ENCODE assay signal across 8 cellular contexts in genomic region chr16:56424791-56425438, GRCh38.
DNase-seq lines count a peak whose midpoint lies in the region; ATAC-seq and TF ChIP-seq lines count a peak whose summit lies in the region.

No MANE protein-coding gene starts in this region.

- peak; percentile 33 for DNase-seq in T-helper 9 cell
- DNase-seq in cardiac fibroblast (ENCODE audit: low read depth in 2 of 2), result peak in 1 of 2 donors; percentile 15
- peak; percentile 17 to 21 for DNase-seq in stimulated activated CD4-positive, alpha-beta T cell treated with anti-CD3 and anti-CD28 coated beads, Interleukin-2, amount 100 ng/mL, for 48 hours
- no peak for DNase-seq in central memory CD4-positive, alpha-beta T cell

- peak overlapping the region; percentile 77 for H2AFZ ChIP-seq in ACC112 (ENCODE audit: low read length, unreplicated experiment)

- no peak for TF ChIP-seq CTCF in cardiac fibroblast (IDR thresholded peaks at IDR 0.05; ENCODE audit: low read depth, low read length)

- H3K4me1 ChIP-seq in ACC112 (ENCODE audit: control insufficient read depth, insufficient read depth, low read length, unreplicated experiment), result peaks cover 29% of the 10 kb centered on the region

- peak overlapping the region; percentile 28; the same call in 1 of the 2 replicates for H3K27ac ChIP-seq in ACC112 (ENCODE audit: low read depth, low read length)
- peak overlapping the region; percentile 75 for H3K27ac ChIP-seq in layer of hippocampus (ENCODE audit: low read depth, low read length)

- H3K27me3 ChIP-seq in ACC112 (ENCODE audit: insufficient read depth, low read length) (no peaks in the 10 kb centered on the region), layer of hippocampus (ENCODE audit: control insufficient read depth, insufficient read depth, low read length) (no peaks in the 10 kb centered on the region)

- H3K4me3 ChIP-seq in ACC112 (ENCODE audit: low read depth, low read length), result peak overlapping the region; percentile 97
- peak overlapping the region; percentile 61 to 78 for H3K4me3 ChIP-seq in cardiac fibroblast (replicated peaks in 1 of 2; ENCODE audit: low read depth in 2 of 2, low read length in 2 of 2)

- peak; percentile 38 for ATAC-seq in GM19025 (IDR thresholded peaks at IDR 0.05; ENCODE audit: low read depth, unreplicated experiment)
- ATAC-seq in HG03280 (IDR thresholded peaks at IDR 0.05; ENCODE audit: unreplicated experiment), result peak; percentile 23

- H3K36me3 ChIP-seq in ACC112 (ENCODE audit: insufficient read depth, low read length), result no peaks in the 10 kb centered on the region

- H3K79me2 ChIP-seq in ACC112 (ENCODE audit: control insufficient read depth, insufficient read depth, low read length, unreplicated experiment), result peaks cover 52% of the 10 kb centered on the region
